In the genomic region with DNA sequence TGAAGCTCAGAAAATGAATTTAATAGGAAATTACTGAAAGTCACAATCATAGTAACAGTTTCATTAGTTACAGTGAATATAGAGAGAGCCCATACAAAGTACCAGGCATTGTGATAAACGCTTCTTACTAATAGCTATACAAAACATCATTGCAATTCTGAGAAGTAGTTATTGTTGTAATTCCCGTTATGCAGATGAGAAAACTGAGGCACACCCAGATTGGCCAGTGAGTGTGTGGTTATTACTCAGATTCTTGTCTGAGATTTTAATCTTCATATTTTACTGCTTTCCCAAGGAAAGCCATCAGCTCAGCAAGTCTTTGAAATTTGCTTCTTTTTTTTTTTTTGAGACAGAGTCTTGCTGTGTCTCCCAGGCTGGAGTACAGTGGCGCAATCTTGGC, we compare ENCODE assay signal across 1 cellular context.
TF ChIP-seq lines count a peak whose summit lies in the region.

No MANE protein-coding gene starts in this region.

TF ChIP-seq in WTC11, 78 proteins besides CTCF, POLR2A, EP300 and RAD21 (continued from another document):
- TF ChIP-seq, protein P1, sequence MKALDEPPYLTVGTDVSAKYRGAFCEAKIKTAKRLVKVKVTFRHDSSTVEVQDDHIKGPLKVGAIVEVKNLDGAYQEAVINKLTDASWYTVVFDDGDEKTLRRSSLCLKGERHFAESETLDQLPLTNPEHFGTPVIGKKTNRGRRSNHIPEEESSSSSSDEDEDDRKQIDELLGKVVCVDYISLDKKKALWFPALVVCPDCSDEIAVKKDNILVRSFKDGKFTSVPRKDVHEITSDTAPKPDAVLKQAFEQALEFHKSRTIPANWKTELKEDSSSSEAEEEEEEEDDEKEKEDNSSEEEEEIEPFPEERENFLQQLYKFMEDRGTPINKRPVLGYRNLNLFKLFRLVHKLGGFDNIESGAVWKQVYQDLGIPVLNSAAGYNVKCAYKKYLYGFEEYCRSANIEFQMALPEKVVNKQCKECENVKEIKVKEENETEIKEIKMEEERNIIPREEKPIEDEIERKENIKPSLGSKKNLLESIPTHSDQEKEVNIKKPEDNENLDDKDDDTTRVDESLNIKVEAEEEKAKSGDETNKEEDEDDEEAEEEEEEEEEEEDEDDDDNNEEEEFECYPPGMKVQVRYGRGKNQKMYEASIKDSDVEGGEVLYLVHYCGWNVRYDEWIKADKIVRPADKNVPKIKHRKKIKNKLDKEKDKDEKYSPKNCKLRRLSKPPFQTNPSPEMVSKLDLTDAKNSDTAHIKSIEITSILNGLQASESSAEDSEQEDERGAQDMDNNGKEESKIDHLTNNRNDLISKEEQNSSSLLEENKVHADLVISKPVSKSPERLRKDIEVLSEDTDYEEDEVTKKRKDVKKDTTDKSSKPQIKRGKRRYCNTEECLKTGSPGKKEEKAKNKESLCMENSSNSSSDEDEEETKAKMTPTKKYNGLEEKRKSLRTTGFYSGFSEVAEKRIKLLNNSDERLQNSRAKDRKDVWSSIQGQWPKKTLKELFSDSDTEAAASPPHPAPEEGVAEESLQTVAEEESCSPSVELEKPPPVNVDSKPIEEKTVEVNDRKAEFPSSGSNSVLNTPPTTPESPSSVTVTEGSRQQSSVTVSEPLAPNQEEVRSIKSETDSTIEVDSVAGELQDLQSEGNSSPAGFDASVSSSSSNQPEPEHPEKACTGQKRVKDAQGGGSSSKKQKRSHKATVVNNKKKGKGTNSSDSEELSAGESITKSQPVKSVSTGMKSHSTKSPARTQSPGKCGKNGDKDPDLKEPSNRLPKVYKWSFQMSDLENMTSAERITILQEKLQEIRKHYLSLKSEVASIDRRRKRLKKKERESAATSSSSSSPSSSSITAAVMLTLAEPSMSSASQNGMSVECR (CRISPR knock-in tag; IDR thresholded peaks at IDR 0.05; ENCODE audit: borderline replicate concordance) = no peak
- TF ChIP-seq CREM (CRISPR knock-in tag; IDR thresholded peaks at IDR 0.05) = no peak
- no peak for TF ChIP-seq FOXP1 (CRISPR knock-in tag; IDR thresholded peaks at IDR 0.05; ENCODE audit: borderline replicate concordance)
- no peak for TF ChIP-seq ZNF416 (CRISPR knock-in tag; IDR thresholded peaks at IDR 0.05)
